ENCODE assay signal across 14 cellular contexts in genomic region chr2:151770995-151771394, GRCh38. TPM values are rescaled to one million over a fixed set of nuclear protein-coding genes. Genes with fewer than 3 reads are reported as not detected.
DNase-seq lines count a peak whose midpoint lies in the region; ATAC-seq and TF ChIP-seq lines count a peak whose summit lies in the region.
"Had no signal": no experiment of that assay in that cellular context is flagged by ENCODE, and none has a peak within 500 bp of the region (broad histone marks: within the 10 kb centered on the region; RNA-seq: fewer than 3 reads in every experiment).

No MANE protein-coding gene starts in this region.

- in situ Hi-C loops in GM23248 (cut with MboI): no loop called here

- H3K4me1 ChIP-seq in GM23248 (ENCODE audit: insufficient read depth): peaks cover 43% of the 10 kb centered on the region
- H3K4me1 ChIP-seq in sigmoid colon: peaks cover 0 to 41% (median 28%) of the 10 kb centered on the region in 4 donors
- H3K4me1 ChIP-seq: colonic mucosa had no signal

- H2AFZ ChIP-seq in GM23248: no peak overlapping the region

- H4K20me1 ChIP-seq in GM23248 (ENCODE audit: insufficient read depth): no peaks in the 10 kb centered on the region

- no peak overlapping the region for H3K9ac ChIP-seq in GM23248

- H3K27ac Mint-ChIP-seq in chondrocyte (ENCODE audit: unreplicated experiment): no peak overlapping the region
- H3K27ac Mint-ChIP-seq: activated CD8-positive, alpha-beta memory T cell treated with anti-CD3 and anti-CD28 coated beads, Interleukin-2, amount 10 ng/mL, durations not matched to agents 7 days and 5 days; activated naive CD8-positive, alpha-beta T cell treated with anti-CD3 and anti-CD28 coated beads, Interleukin-2, amount 10 ng/mL, durations not matched to agents 7 days and 5 days had no signal

- H3K27me3 ChIP-seq in GM23248 (replicated peaks; ENCODE audit: insufficient read depth) (no peaks in the 10 kb centered on the region), sigmoid colon (no peaks in the 10 kb centered on the region)
- H3K27me3 ChIP-seq: colonic mucosa had no signal

- 72 to 92% methylated on average over 2 of the region's 2 CpGs for WGBS in GM23248 (ENCODE audit: low coverage in 1 of 2, low lambda C conversion rate in 2 of 2, missing lambda C conversion rate in 2 of 2), 2 experiments
- WGBS in sigmoid colon, 2 donors: 74 to 85% methylated on average over 2 of the region's 2 CpGs

- no peak for TF ChIP-seq EP300 in sigmoid colon (IDR thresholded peaks at IDR 0.05)

- DNase-seq in GM23248 (no peak), sigmoid colon (no peak), HT-29 (ENCODE audit: low spot score) (no peak), chondrocyte (ENCODE audit: low spot score) (no peak), LoVo (ENCODE audit: low spot score) (no peak)
- DNase-seq: activated CD8-positive, alpha-beta memory T cell treated with anti-CD3 and anti-CD28 coated beads, Interleukin-2, amount 10 ng/mL, durations not matched to agents 7 days and 5 days; activated naive CD8-positive, alpha-beta T cell treated with anti-CD3 and anti-CD28 coated beads, Interleukin-2, amount 10 ng/mL, durations not matched to agents 7 days and 5 days; CD8-positive, alpha-beta memory T cell; colonic mucosa; NCI-H1417 treated with DMSO at 0.1 percent for 48 hours; NCI-H524 treated with DMSO at 0.1 percent for 48 hours had no signal

- H3K36me3 ChIP-seq in GM23248 (ENCODE audit: low read depth) (no peaks in the 10 kb centered on the region), sigmoid colon (no peaks in the 10 kb centered on the region)
- H3K36me3 ChIP-seq: colonic mucosa had no signal

- H3K9me3 Mint-ChIP-seq in chondrocyte (ENCODE audit: low read depth): peaks cover 2% of the 10 kb centered on the region
- H3K9me3 Mint-ChIP-seq: activated naive CD8-positive, alpha-beta T cell treated with anti-CD3 and anti-CD28 coated beads, Interleukin-2, amount 10 ng/mL, durations not matched to agents 7 days and 5 days had no signal

- no peak overlapping the region for H3K4me3 ChIP-seq in GM23248
- no peak overlapping the region for H3K4me3 ChIP-seq in sigmoid colon
- H3K4me3 ChIP-seq: colonic mucosa had no signal

- H3K27ac ChIP-seq in GM23248: peak overlapping the region; percentile 54
- peak overlapping the region; percentile 6 to 70 (median 48) for H3K27ac ChIP-seq in sigmoid colon
- H3K27ac ChIP-seq: colonic mucosa had no signal

- intact Hi-C loops in sigmoid colon (cut with DNase I): loop anchor here (5.0 kb wide), 1 partner anchor 56 kb away; the partner anchor contains the start of gene ARL5A

- no peak for TF ChIP-seq POLR2A in sigmoid colon (IDR thresholded peaks at IDR 0.05)

- no peak overlapping the region for H3K4me2 ChIP-seq in GM23248 (ENCODE audit: unreplicated experiment)

- H3F3A ChIP-seq in GM23248 (ENCODE audit: insufficient read depth): peaks cover 23% of the 10 kb centered on the region

- H3K9me3 ChIP-seq in GM23248 (ENCODE audit: low read depth) (no peaks in the 10 kb centered on the region), sigmoid colon (no peaks in the 10 kb centered on the region)
- H3K9me3 ChIP-seq: colonic mucosa had no signal

- no peak overlapping the region for H3K4me3 Mint-ChIP-seq in chondrocyte (ENCODE audit: unreplicated experiment)
- H3K4me3 Mint-ChIP-seq: activated CD8-positive, alpha-beta memory T cell treated with anti-CD3 and anti-CD28 coated beads, Interleukin-2, amount 10 ng/mL, durations not matched to agents 7 days and 5 days; activated naive CD8-positive, alpha-beta T cell treated with anti-CD3 and anti-CD28 coated beads, Interleukin-2, amount 10 ng/mL, durations not matched to agents 7 days and 5 days; CD8-positive, alpha-beta memory T cell had no signal

- H3K9me2 ChIP-seq in GM23248 (ENCODE audit: insufficient read depth): no peaks in the 10 kb centered on the region

- ATAC-seq in GM19035 (IDR thresholded peaks at IDR 0.05; ENCODE audit: unreplicated experiment) (peak; percentile 25), HG03457 (IDR thresholded peaks at IDR 0.05; ENCODE audit: unreplicated experiment) (peak; percentile 24), HG03520 (IDR thresholded peaks at IDR 0.05; ENCODE audit: unreplicated experiment) (no peak)
- ATAC-seq: activated CD8-positive, alpha-beta memory T cell treated with anti-CD3 and anti-CD28 coated beads, Interleukin-2, amount 10 ng/mL, durations not matched to agents 7 days and 5 days had no signal

- H3K36me3 Mint-ChIP-seq in chondrocyte (ENCODE audit: low read depth): peaks cover 10% of the 10 kb centered on the region

- no peaks in the 10 kb centered on the region for H3K27me3 Mint-ChIP-seq in chondrocyte (ENCODE audit: low read depth)
- H3K27me3 Mint-ChIP-seq: activated CD8-positive, alpha-beta memory T cell treated with anti-CD3 and anti-CD28 coated beads, Interleukin-2, amount 10 ng/mL, durations not matched to agents 7 days and 5 days; activated naive CD8-positive, alpha-beta T cell treated with anti-CD3 and anti-CD28 coated beads, Interleukin-2, amount 10 ng/mL, durations not matched to agents 7 days and 5 days; CD8-positive, alpha-beta memory T cell had no signal

- no peaks in the 10 kb centered on the region for H3K79me2 ChIP-seq in GM23248 (ENCODE audit: insufficient read depth)

- peaks cover 31% of the 10 kb centered on the region for H3K4me1 Mint-ChIP-seq in chondrocyte (ENCODE audit: low read depth)

- TF ChIP-seq CTCF in sigmoid colon (IDR thresholded peaks at IDR 0.05): no peak
- no peak for TF ChIP-seq CTCF in chondrocyte (IDR thresholded peaks at IDR 0.05)

RNA-seq across cellular contexts. Expression of gene NEB, which starts 36.7 kb away (rescaled TPM):
- total RNA-seq in GM23248 (2014; rRNA removed; shearing (Covaris generic)): 1.3 and 1.5 TPM in 2 replicates
- 0.11 and 0.22 TPM in 2 replicates for polyA plus RNA-seq in GM23248 (2016; fragmentation: Nextera tagmentation; extraction: Ambion mirVana)
- total RNA-seq in sigmoid colon: 1 to 10 TPM in 1 of 4 donors, under 1 TPM in 3; under 0.01 to 1.4 (median 0.59) TPM
- under 1 TPM in 2 of 3 donors, not detected in 1; 0.60 TPM for polyA plus RNA-seq in sigmoid colon
- 1.0 and 1.2 TPM in 2 replicates for total RNA-seq in HT-29 (2014; rRNA removed; shearing (Covaris generic))
- total RNA-seq in chondrocyte: 1.0 to 2.2 TPM (median 2.2 TPM) in 3 replicates

RNA-seq across cellular contexts. Expression of gene ARL5A, which starts 57.2 kb away (rescaled TPM):
- total RNA-seq in GM23248 (2014; rRNA removed; shearing (Covaris generic)): 22.7 and 26.3 TPM in 2 replicates
- polyA plus RNA-seq in GM23248 (2016; fragmentation: Nextera tagmentation; extraction: Ambion mirVana) (12.5 and 15.4 TPM in 2 replicates), sigmoid colon (10 to 100 TPM; 12.7 to 18.0 (median 16.7) TPM)
- total RNA-seq in sigmoid colon (10 to 100 TPM; 41.3 to 46.4 (median 43.9) TPM), chondrocyte (39.8 to 58.2 TPM (median 42.2 TPM) in 3 replicates)
- total RNA-seq in HT-29 (2014; rRNA removed; shearing (Covaris generic)): 82.0 and 125 TPM in 2 replicates
